In the genomic region with DNA sequence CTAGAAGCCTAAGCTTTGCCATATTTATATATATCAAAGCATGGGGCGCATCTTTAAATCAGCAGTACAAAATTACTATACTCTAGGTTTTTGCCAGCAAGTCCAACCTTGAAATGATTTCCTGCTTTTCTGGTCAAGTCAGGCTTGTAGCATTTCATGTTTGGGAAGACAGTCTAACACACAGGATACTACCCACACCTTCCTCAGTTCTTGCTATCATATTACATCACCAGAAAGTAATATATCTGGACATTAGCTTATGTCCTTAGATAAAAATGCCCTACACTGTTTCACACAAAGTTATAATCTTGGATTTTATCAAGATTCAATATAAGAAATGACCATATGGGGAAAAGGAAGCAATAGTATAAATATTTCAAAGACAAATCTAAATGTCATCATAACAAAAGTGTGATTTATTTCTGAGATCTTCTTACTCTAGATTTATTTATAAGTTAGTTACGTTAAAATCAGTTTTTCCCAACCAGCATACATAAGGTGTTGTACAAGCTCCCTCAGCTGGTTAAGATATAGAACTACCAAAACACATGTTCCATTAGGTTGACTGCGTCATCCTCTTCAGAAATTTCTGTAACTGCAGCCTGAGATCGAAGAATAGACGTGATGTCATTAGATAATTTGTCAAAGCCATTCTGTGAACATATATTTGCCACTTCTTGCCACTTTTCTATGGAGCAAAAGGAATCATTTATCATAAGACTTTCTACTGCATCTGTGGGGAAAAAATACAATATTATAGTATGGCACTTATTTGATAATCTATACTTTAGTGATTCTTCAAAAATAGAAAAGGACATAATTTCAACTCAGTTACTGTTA, we compare ENCODE assay signal across 8 cellular contexts. TPM values are rescaled to one million over a fixed set of nuclear protein-coding genes. Genes with fewer than 3 reads are reported as not detected.
DNase-seq lines count a peak whose midpoint lies in the region; ATAC-seq, FAIRE-seq and TF ChIP-seq lines count a peak whose summit lies in the region.

No MANE protein-coding gene starts in this region.

- WGBS in psoas muscle, 3 donors: 17 to 23% (median 22%) methylated on average over 5 of the region's 5 CpGs

- no peak overlapping the region for H3K27ac ChIP-seq in psoas muscle

- peaks cover 6% of the 10 kb centered on the region for H3K4me1 ChIP-seq in psoas muscle

- FAIRE-seq in TTC549 (lab: Jason Lieb, UNC): peak; percentile 96

- intact Hi-C loops in psoas muscle (cut with DNase I): loop anchor here (2.0 to 10.0 kb wide), 3 partner anchors 159 to 451 kb away; a partner anchor contains a TSS

- TF ChIP-seq POLR2A in NB4 (IDR thresholded peaks at IDR 0.05; ENCODE audit: extremely low read depth, insufficient read length): no peak

- H3K4me3 ChIP-seq in NB4 (ENCODE audit: low read depth, low read length) (no peak overlapping the region), foreskin fibroblast (ENCODE audit: low read depth in 1 of 2, low read length in 2 of 2) (no peak overlapping the region), psoas muscle (no peak overlapping the region)

- ATAC-seq in GM21619 (IDR thresholded peaks at IDR 0.05; ENCODE audit: unreplicated experiment): peak; percentile 83
- peak; percentile 80 to 96 (median 86) for ATAC-seq in psoas muscle
- ATAC-seq in HG03342 (IDR thresholded peaks at IDR 0.05; ENCODE audit: unreplicated experiment): no peak

- no peaks in the 10 kb centered on the region for H3K9me3 ChIP-seq in psoas muscle

- DNase-seq in DMS53 (lab: John Stamatoyannopoulos, UW) (peak; percentile 91), NB4 (ENCODE audit: low read depth) (peak; percentile 75), foreskin fibroblast (peak; percentile 54 to 80), psoas muscle (no peak), OCI-M2 (lab: John Stamatoyannopoulos, UW; ENCODE audit: unreplicated experiment) (no peak)

- no peaks in the 10 kb centered on the region for H3K27me3 ChIP-seq in psoas muscle (ENCODE audit: insufficient read depth in 3 of 3, low read length in 2 of 3)

- TF ChIP-seq CTCF in NB4 (IDR thresholded peaks at IDR 0.05; ENCODE audit: low read depth, low read length) (peak; percentile 47), foreskin fibroblast (IDR thresholded peaks at IDR 0.05; ENCODE audit: low read depth, low read length) (peak; percentile 41), psoas muscle (IDR thresholded peaks at IDR 0.05) (peak; percentile 68)

- H3K36me3 ChIP-seq in psoas muscle (ENCODE audit: insufficient read depth in 1 of 2, low read depth in 1 of 2): no peaks in the 10 kb centered on the region

RNA-seq across cellular contexts. Expression of a gene that starts 56.6 kb away (rescaled TPM):
- total RNA-seq in psoas muscle: 1 to 10 TPM; 2.1 to 3.7 (median 2.8) TPM
- polyA plus RNA-seq in psoas muscle: 1 to 10 TPM in 2 of 3 donors, under 1 TPM in 1; 0.47 to 6.8 (median 3.2) TPM

RNA-seq across cellular contexts. Expression of a gene that starts 57.0 kb away (rescaled TPM):
- 100 to 1,000 TPM; 360 to 487 (median 465) TPM for total RNA-seq in psoas muscle
- 1,000 to 10,000 TPM; 1,032 to 1,630 (median 1,275) TPM for polyA plus RNA-seq in psoas muscle

Comparison
In these comparisons a context has a peak if more than half of its experiments do, and no peak if none do; other contexts are left out.
1. DNase-seq: peak in DMS53 (single experiment), NB4 (single experiment) and foreskin fibroblast (2 of 2); none in psoas muscle (0 of 2) and OCI-M2 (single experiment).
2. Peak in every context shown above with its lines, with median percentiles within 50 percentile points of each other: CTCF ChIP-seq.